8 cellular contexts compared by ENCODE assay signal in the genomic region with DNA sequence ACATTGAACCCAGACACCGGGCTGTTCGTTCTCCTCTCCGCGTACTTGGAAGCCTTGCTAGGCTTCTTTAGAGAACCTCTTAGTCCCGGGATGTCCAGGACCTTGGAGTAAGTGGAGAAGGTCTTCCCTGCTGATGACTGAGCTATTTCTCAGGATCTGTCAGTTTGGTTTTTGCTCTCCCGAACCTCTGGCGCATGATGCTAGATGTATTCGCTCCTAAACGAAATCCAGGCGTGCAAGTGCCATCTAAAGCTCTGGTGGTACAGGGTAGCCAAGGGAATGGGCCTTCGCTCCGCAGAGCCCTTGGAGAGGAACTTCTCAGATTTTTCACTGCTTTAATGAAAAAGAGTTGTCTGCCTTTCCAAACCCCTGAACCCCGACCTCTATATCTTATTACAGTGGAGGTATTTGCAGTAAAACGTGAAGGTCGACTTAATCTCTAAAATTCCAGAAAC. TPM values are rescaled to one million over a fixed set of nuclear protein-coding genes. Genes with fewer than 3 reads are reported as not detected.
DNase-seq lines count a peak whose midpoint lies in the region; ATAC-seq, FAIRE-seq and TF ChIP-seq lines count a peak whose summit lies in the region.

No MANE protein-coding gene starts in this region.

- H3K4me3 ChIP-seq in WERI-Rb-1 (ENCODE audit: low read depth, low read length) (peak overlapping the region; percentile 85), gastroesophageal sphincter (peak overlapping the region; percentile 73 to 77)

- 0 to 1% methylated on average over 3 to 10 of the region's 15 CpGs for whole genome bisulfite sequencing in gastroesophageal sphincter (ENCODE audit: low coverage in 1 of 2), 2 donors

- H3K27ac ChIP-seq in WERI-Rb-1 (peak overlapping the region; percentile 74), gastroesophageal sphincter (peak overlapping the region; percentile 87 to 97 (median 94))

- no peak for TF ChIP-seq EP300 in gastroesophageal sphincter (IDR thresholded peaks at IDR 0.05)

- no peaks in the 10 kb centered on the region for H3K27me3 Mint-ChIP-seq in activated CD4-positive, alpha-beta T cell treated with anti-CD3 and anti-CD28 coated beads, Interleukin-2, amount 10 ng/mL, durations not matched to agents 7 days and 5 days

- H3K9me3 ChIP-seq in WERI-Rb-1 (ENCODE audit: severe bottlenecking), result no peaks in the 10 kb centered on the region
- H3K9me3 ChIP-seq in gastroesophageal sphincter, result no peaks in the 10 kb centered on the region

- peaks cover 15% of the 10 kb centered on the region for H3K36me3 Mint-ChIP-seq in activated CD4-positive, alpha-beta T cell treated with anti-CD3 and anti-CD28 coated beads, Interleukin-2, amount 10 ng/mL, durations not matched to agents 7 days and 5 days (ENCODE audit: low read depth)

- peaks cover 54% of the 10 kb centered on the region for H3K4me1 Mint-ChIP-seq in activated CD4-positive, alpha-beta T cell treated with anti-CD3 and anti-CD28 coated beads, Interleukin-2, amount 10 ng/mL, durations not matched to agents 7 days and 5 days

- H3K36me3 ChIP-seq in WERI-Rb-1 (peaks cover 21% of the 10 kb centered on the region), gastroesophageal sphincter (peaks cover 0 to 4% of the 10 kb centered on the region in 2 donors)

- no peaks in the 10 kb centered on the region for H3K27me3 ChIP-seq in WERI-Rb-1 (ENCODE audit: insufficient read depth, low read depth, severe bottlenecking)
- no peaks in the 10 kb centered on the region for H3K27me3 ChIP-seq in gastroesophageal sphincter

- CTCF ChIA-PET in activated CD4-positive, alpha-beta T cell treated with anti-CD3 and anti-CD28 coated beads, Interleukin-2, amount 10 ng/mL, durations not matched to agents 7 days and 5 days (lab: Charles Lee), result interaction anchor here (1.0 to 2.2 kb wide), 3 partner anchors 12 to 257 kb away, joined by 3 to 10 read pairs (median 3); partner anchors contain the start of gene RNFT1

- H3K4me1 ChIP-seq in gastroesophageal sphincter, result peaks cover 6 to 55% (median 16%) of the 10 kb centered on the region in 3 donors

- DNase-seq in activated CD4-positive, alpha-beta T cell treated with anti-CD3 and anti-CD28 coated beads, Interleukin-2, amount 10 ng/mL, durations not matched to agents 7 days and 5 days, result no peak
- no peak for DNase-seq in activated CD4-positive, alpha-beta T cell treated with anti-CD3 and anti-CD28 coated beads, Interleukin-2, amount 50 U/mL, for 1 hour
- no peak for DNase-seq in WERI-Rb-1
- no peak for DNase-seq in sciatic nerve (ENCODE audit: low spot score)
- no peak for DNase-seq in H54 (ENCODE audit: insufficient read length, low spot score)

- no peaks in the 10 kb centered on the region for H3K9me3 Mint-ChIP-seq in activated CD4-positive, alpha-beta T cell treated with anti-CD3 and anti-CD28 coated beads, Interleukin-2, amount 10 ng/mL, durations not matched to agents 7 days and 5 days

- TF ChIP-seq CTCF in WERI-Rb-1 (IDR thresholded peaks at IDR 0.05; ENCODE audit: low read depth, low read length) (no peak), gastroesophageal sphincter (IDR thresholded peaks at IDR 0.05) (no peak)

- H3K4me3 Mint-ChIP-seq in activated CD4-positive, alpha-beta T cell treated with anti-CD3 and anti-CD28 coated beads, Interleukin-2, amount 10 ng/mL, durations not matched to agents 7 days and 5 days, result peak overlapping the region; percentile 94

- no peak for FAIRE-seq in H54 (lab: Jason Lieb, UNC)

- intact Hi-C loops in sciatic nerve (cut with DNase I), result no loop called here

- no peak for TF ChIP-seq POLR2A in gastroesophageal sphincter (IDR thresholded peaks at IDR 0.05)
- no peak for TF ChIP-seq POLR2A in H54 (IDR thresholded peaks at IDR 0.05; ENCODE audit: low read depth, low read length)

- H3K27ac Mint-ChIP-seq in activated CD4-positive, alpha-beta T cell treated with anti-CD3 and anti-CD28 coated beads, Interleukin-2, amount 10 ng/mL, durations not matched to agents 7 days and 5 days, result peak overlapping the region; percentile 96

- POLR2A ChIA-PET in activated CD4-positive, alpha-beta T cell treated with anti-CD3 and anti-CD28 coated beads, Interleukin-2, amount 10 ng/mL, durations not matched to agents 7 days and 5 days (lab: Charles Lee), result no interaction called here

- no peak for ATAC-seq in gastroesophageal sphincter
- peak; percentile 28 for ATAC-seq in sciatic nerve
- no peak for ATAC-seq in HG02798 (IDR thresholded peaks at IDR 0.05; ENCODE audit: poor library complexity, unreplicated experiment)
- no peak for ATAC-seq in HG03521 (IDR thresholded peaks at IDR 0.05; ENCODE audit: unreplicated experiment)

RNA-seq across cellular contexts. Expression of gene VMP1, which starts 0.5 kb away (rescaled TPM):
- total RNA-seq in activated CD4-positive, alpha-beta T cell treated with anti-CD3 and anti-CD28 coated beads, Interleukin-2, amount 10 ng/mL, durations not matched to agents 7 days and 5 days, result 100 to 1,000 TPM; 194 to 213 TPM
- total RNA-seq in gastroesophageal sphincter, result 100 to 1,000 TPM in 1 of 4 donors, 10 to 100 TPM in 3; 50.8 to 175 (median 85.0) TPM
- total RNA-seq in sciatic nerve, result 236 TPM

RNA-seq across cellular contexts. Expression of gene PTRH2, which starts 0.8 kb away (rescaled TPM):
- 10 to 100 TPM; 20.5 to 22.9 TPM for total RNA-seq in activated CD4-positive, alpha-beta T cell treated with anti-CD3 and anti-CD28 coated beads, Interleukin-2, amount 10 ng/mL, durations not matched to agents 7 days and 5 days
- total RNA-seq in gastroesophageal sphincter, result 10 to 100 TPM; 16.6 to 26.0 (median 24.3) TPM
- 22.0 TPM for total RNA-seq in sciatic nerve
